8 cellular contexts compared by ENCODE assay signal in genomic region chr9:62800451-62801371, GRCh38.
DNase-seq lines count a peak whose midpoint lies in the region; ATAC-seq and TF ChIP-seq lines count a peak whose summit lies in the region.
"Not testable (repeated sequence)": the region's sequence is repeated elsewhere in the genome, so short reads cannot be mapped to it uniquely, and the experiment has no call there.

No MANE protein-coding gene starts in this region.

- H3K27me3 Mint-ChIP-seq in CD8-positive, alpha-beta T cell (ENCODE audit: low read depth): peaks cover 46% of the 10 kb centered on the region
- H3K27me3 Mint-ChIP-seq in activated T-helper 2 cell treated with anti-CD3 and anti-CD28 coated beads, Interferon-gamma antibody, Interleukin-2, Interleukin-4, amounts not matched to agents 10 μg/mL and 5 μg/mL and 100 μg/mL, durations not matched to agents 14 hours and 24 hours and 36 hours (ENCODE audit: low read depth): peaks cover 46% of the 10 kb centered on the region
- peaks cover 72% of the 10 kb centered on the region for H3K27me3 Mint-ChIP-seq in nephron progenitor cell (ENCODE audit: low read depth, poor library complexity)
- peaks cover 63% of the 10 kb centered on the region for H3K27me3 Mint-ChIP-seq in stimulated activated naive CD8-positive, alpha-beta T cell treated with anti-CD3 and anti-CD28 coated beads, Interleukin-15, amount 100 ng/mL, for 72 hours

- not testable (repeated sequence) for H3K9me3 Mint-ChIP-seq in CD8-positive, alpha-beta T cell; activated T-helper 2 cell treated with anti-CD3 and anti-CD28 coated beads, Interferon-gamma antibody, Interleukin-2, Interleukin-4, amounts not matched to agents 10 μg/mL and 5 μg/mL and 100 μg/mL, durations not matched to agents 14 hours and 24 hours and 36 hours; stimulated activated naive CD8-positive, alpha-beta T cell treated with anti-CD3 and anti-CD28 coated beads, Interleukin-15, amount 100 ng/mL, for 72 hours
- H3K9me3 Mint-ChIP-seq in nephron progenitor cell: peaks cover 47% of the 10 kb centered on the region

- peaks cover 18% of the 10 kb centered on the region; the same call in 1 of the 2 replicates for H3K79me2 ChIP-seq in OCI-LY3 (ENCODE audit: low read length)

- H3K27me3 ChIP-seq in CD8-positive, alpha-beta T cell (ENCODE audit: insufficient read depth, low read length); OCI-LY3 (ENCODE audit: low read depth, low read length): not testable (repeated sequence)
- H3K27me3 ChIP-seq in duodenal mucosa (ENCODE audit: control insufficient read depth in 1 of 2, insufficient read depth in 2 of 2, low read length in 2 of 2) (peaks cover 5 to 23% of the 10 kb centered on the region in 2 donors), iPS-20b (ENCODE audit: insufficient read depth, low read length) (peaks cover 73% of the 10 kb centered on the region)

- H3K4me2 ChIP-seq in OCI-LY3 (ENCODE audit: low read length): peak overlapping the region; percentile 90

- POLR2A ChIA-PET in CD8-positive, alpha-beta T cell (lab: Charles Lee): interaction anchor here (1.0 kb wide), 1 partner anchor 1017 kb away, joined by 6 read pairs; no protein-coding TSS in a partner anchor

- peak overlapping the region; percentile 50 for H3K27ac Mint-ChIP-seq in CD8-positive, alpha-beta T cell
- H3K27ac Mint-ChIP-seq in activated T-helper 2 cell treated with anti-CD3 and anti-CD28 coated beads, Interferon-gamma antibody, Interleukin-2, Interleukin-4, amounts not matched to agents 10 μg/mL and 5 μg/mL and 100 μg/mL, durations not matched to agents 14 hours and 24 hours and 36 hours: peak overlapping the region; percentile 3
- not testable (repeated sequence) for H3K27ac Mint-ChIP-seq in nephron progenitor cell; stimulated activated naive CD8-positive, alpha-beta T cell treated with anti-CD3 and anti-CD28 coated beads, Interleukin-15, amount 100 ng/mL, for 72 hours

- H3K9ac ChIP-seq in OCI-LY3 (ENCODE audit: low read length): peak overlapping the region; percentile 87
- not testable (repeated sequence) for H3K9ac ChIP-seq in duodenal mucosa (ENCODE audit: low read depth in 1 of 2, low read length in 2 of 2); iPS-20b (ENCODE audit: low read depth, low read length)

- peaks cover 35% of the 10 kb centered on the region for H3K4me1 Mint-ChIP-seq in CD8-positive, alpha-beta T cell (ENCODE audit: low read depth)
- H3K4me1 Mint-ChIP-seq in activated T-helper 2 cell treated with anti-CD3 and anti-CD28 coated beads, Interferon-gamma antibody, Interleukin-2, Interleukin-4, amounts not matched to agents 10 μg/mL and 5 μg/mL and 100 μg/mL, durations not matched to agents 14 hours and 24 hours and 36 hours (ENCODE audit: low read depth): peaks cover 23% of the 10 kb centered on the region
- peaks cover 20% of the 10 kb centered on the region for H3K4me1 Mint-ChIP-seq in nephron progenitor cell
- peaks cover 42% of the 10 kb centered on the region for H3K4me1 Mint-ChIP-seq in stimulated activated naive CD8-positive, alpha-beta T cell treated with anti-CD3 and anti-CD28 coated beads, Interleukin-15, amount 100 ng/mL, for 72 hours

- H3K4me3 Mint-ChIP-seq in CD8-positive, alpha-beta T cell: peak overlapping the region; percentile 86
- H3K4me3 Mint-ChIP-seq in activated T-helper 2 cell treated with anti-CD3 and anti-CD28 coated beads, Interferon-gamma antibody, Interleukin-2, Interleukin-4, amounts not matched to agents 10 μg/mL and 5 μg/mL and 100 μg/mL, durations not matched to agents 14 hours and 24 hours and 36 hours (ENCODE audit: low read depth): peak overlapping the region; percentile 55
- peak overlapping the region; percentile 77 for H3K4me3 Mint-ChIP-seq in nephron progenitor cell
- peak overlapping the region; percentile 70 to 75 for H3K4me3 Mint-ChIP-seq in stimulated activated naive CD8-positive, alpha-beta T cell treated with anti-CD3 and anti-CD28 coated beads, Interleukin-15, amount 100 ng/mL, for 72 hours

- H3K4me1 ChIP-seq in CD8-positive, alpha-beta T cell (ENCODE audit: insufficient read depth, low read length): peaks cover 23% of the 10 kb centered on the region
- H3K4me1 ChIP-seq in OCI-LY3 (ENCODE audit: low read length): peaks cover 19% of the 10 kb centered on the region
- H3K4me1 ChIP-seq in duodenal mucosa (ENCODE audit: control insufficient read depth in 1 of 2, insufficient read depth in 2 of 2, low read length in 2 of 2): peaks cover 0 to 15% of the 10 kb centered on the region in 2 donors
- not testable (repeated sequence) for H3K4me1 ChIP-seq in iPS-20b (ENCODE audit: insufficient read depth, low read length)

- H3K27ac ChIP-seq in CD8-positive, alpha-beta T cell (ENCODE audit: low read depth, low read length); duodenal mucosa (ENCODE audit: low read depth, low read length); iPS-20b (ENCODE audit: low read length): not testable (repeated sequence)
- H3K27ac ChIP-seq in OCI-LY3 (ENCODE audit: low read length): peak overlapping the region; percentile 76

- ATAC-seq in CD8-positive, alpha-beta T cell: not testable (repeated sequence)
- peak; percentile 22 for ATAC-seq in GM21786 (IDR thresholded peaks at IDR 0.05; ENCODE audit: unreplicated experiment)
- ATAC-seq in stimulated activated naive CD8-positive, alpha-beta T cell treated with anti-CD3 and anti-CD28 coated beads, Interleukin-15, amount 100 ng/mL, for 72 hours: peak; percentile 22

- not testable (repeated sequence) for H3K36me3 Mint-ChIP-seq in CD8-positive, alpha-beta T cell; nephron progenitor cell (ENCODE audit: low read depth)
- peaks cover 10% of the 10 kb centered on the region for H3K36me3 Mint-ChIP-seq in activated T-helper 2 cell treated with anti-CD3 and anti-CD28 coated beads, Interferon-gamma antibody, Interleukin-2, Interleukin-4, amounts not matched to agents 10 μg/mL and 5 μg/mL and 100 μg/mL, durations not matched to agents 14 hours and 24 hours and 36 hours (ENCODE audit: low read depth)

- peak overlapping the region; percentile 70; the same call in 1 of the 2 replicates for H2AFZ ChIP-seq in OCI-LY3 (ENCODE audit: low read depth, low read length)

- H4K20me1 ChIP-seq in OCI-LY3 (ENCODE audit: insufficient read depth, low read length): not testable (repeated sequence)

- H3K4me3 ChIP-seq in CD8-positive, alpha-beta T cell (ENCODE audit: low read depth, low read length): not testable (repeated sequence)
- H3K4me3 ChIP-seq in OCI-LY3 (ENCODE audit: low read length) (peak overlapping the region; percentile 79), duodenal mucosa (ENCODE audit: low read depth in 1 of 2, low read length in 2 of 2) (peak overlapping the region; percentile 11 to 61), iPS-20b (ENCODE audit: low read length) (peak overlapping the region; percentile 81)

- DNase-seq in CD8-positive, alpha-beta T cell: peak in 2 of 7 experiments; percentile 24 to 69
- DNase-seq in activated T-helper 2 cell treated with anti-CD3 and anti-CD28 coated beads, Interferon-gamma antibody, Interleukin-2, Interleukin-4, amounts not matched to agents 10 μg/mL and 5 μg/mL and 100 μg/mL, durations not matched to agents 14 hours and 24 hours and 36 hours (ENCODE audit: low spot score): peak; percentile 44
- DNase-seq in nephron progenitor cell: peak; percentile 28
- peak; percentile 40 to 62 for DNase-seq in stimulated activated naive CD8-positive, alpha-beta T cell treated with anti-CD3 and anti-CD28 coated beads, Interleukin-15, amount 100 ng/mL, for 72 hours

- intact Hi-C loops in CD8-positive, alpha-beta T cell (cut with DNase I, micrococcal nuclease); activated T-helper 2 cell treated with anti-CD3 and anti-CD28 coated beads, Interferon-gamma antibody, Interleukin-2, Interleukin-4, amounts not matched to agents 10 μg/mL and 5 μg/mL and 100 μg/mL, durations not matched to agents 14 hours and 24 hours and 36 hours (cut with micrococcal nuclease): not testable (repeated sequence)

- not testable (repeated sequence) for H3K36me3 ChIP-seq in CD8-positive, alpha-beta T cell (ENCODE audit: insufficient read depth, low read length); OCI-LY3 (replicated peaks; ENCODE audit: low read depth, low read length); duodenal mucosa (ENCODE audit: control insufficient read depth in 1 of 2, insufficient read depth in 2 of 2, low read length in 2 of 2); iPS-20b (ENCODE audit: insufficient read depth, low read depth, low read length)

- not testable (repeated sequence) for TF ChIP-seq CTCF in CD8-positive, alpha-beta T cell (IDR thresholded peaks at IDR 0.05); OCI-LY3 (IDR thresholded peaks at IDR 0.05; ENCODE audit: low read depth, low read length); nephron progenitor cell (IDR thresholded peaks at IDR 0.05)

- H3K9me3 ChIP-seq in CD8-positive, alpha-beta T cell (ENCODE audit: low read length); OCI-LY3 (ENCODE audit: insufficient read depth, low read length); duodenal mucosa (ENCODE audit: control insufficient read depth in 1 of 2, low read length in 2 of 2); iPS-20b (ENCODE audit: insufficient read depth, low read depth, low read length): not testable (repeated sequence)

- CTCF ChIA-PET in CD8-positive, alpha-beta T cell (lab: Charles Lee): not testable (repeated sequence)
